11 cellular contexts compared by ENCODE assay signal in genomic region chr19:46954502-46955004, GRCh38.
DNase-seq lines count a peak whose midpoint lies in the region; ATAC-seq, FAIRE-seq and TF ChIP-seq lines count a peak whose summit lies in the region.
"Had no signal": no experiment of that assay in that cellular context is flagged by ENCODE, and none has a peak within 500 bp of the region (broad histone marks: within the 10 kb centered on the region; RNA-seq: fewer than 3 reads in every experiment).

No MANE protein-coding gene starts in this region.

- intact Hi-C loops in dorsolateral prefrontal cortex (cut with DNase I) = no loop called here

- H3K4me1 ChIP-seq in small intestine (ENCODE audit: control insufficient read depth in 2 of 2, insufficient read depth in 1 of 2, low read depth in 1 of 2, low read length in 1 of 2) = peaks cover 25 to 30% of the 10 kb centered on the region in 2 donors

- WGBS in small intestine, 3 donors = 21 to 40% (median 29%) methylated on average over 7 of the region's 7 CpGs

- no peak for TF ChIP-seq CTCF in dorsolateral prefrontal cortex (IDR thresholded peaks at IDR 0.05 in 54 of 56, conservative IDR thresholded peaks at IDR 0.05 in 2 of 56; ENCODE audit: low read depth in 1 of 56, partially characterized antibody in 56 of 56)

- ATAC-seq in GM19463 (IDR thresholded peaks at IDR 0.05; ENCODE audit: unreplicated experiment) (peak; percentile 46), HG02938 (IDR thresholded peaks at IDR 0.05; ENCODE audit: unreplicated experiment) (no peak)
- ATAC-seq: left colon had no signal

- peak overlapping the region in 8 of 59 donors; percentile 2 to 28 (median 10) for H3K4me3 ChIP-seq in dorsolateral prefrontal cortex
- no peak overlapping the region for H3K4me3 ChIP-seq in small intestine (ENCODE audit: low read depth in 1 of 2, low read length in 2 of 2)

- H3K9me3 ChIP-seq in small intestine (ENCODE audit: control insufficient read depth, low read depth) = no peaks in the 10 kb centered on the region

- no peaks in the 10 kb centered on the region for H3K36me3 ChIP-seq in small intestine (ENCODE audit: control insufficient read depth in 2 of 2, insufficient read depth in 2 of 2, low read length in 2 of 2)

- no peak for FAIRE-seq in small intestine (lab: Jason Lieb, UNC)

- H3K27me3 ChIP-seq in dorsolateral prefrontal cortex (no peaks in the 10 kb centered on the region), small intestine (ENCODE audit: control insufficient read depth in 2 of 2, insufficient read depth in 2 of 2, low read length in 2 of 2) (no peaks in the 10 kb centered on the region)

- DNase-seq in NCI-H2029 (lab: John Stamatoyannopoulos, UW) = peak; percentile 52
- DNase-seq in dorsolateral prefrontal cortex = no peak
- peak; percentile 49 for DNase-seq in small intestine
- DNase-seq in ACHN = no peak
- no peak for DNase-seq in AG08395 (ENCODE audit: low spot score)
- no peak for DNase-seq in NCI-H226
- DNase-seq: effector CD4-positive, alpha-beta T cell; left colon; NCI-H2107 had no signal

- H3K27ac ChIP-seq in dorsolateral prefrontal cortex (peak overlapping the region in 55 of 59 donors; percentile 5 to 80 (median 61)), small intestine (ENCODE audit: low read depth in 1 of 2, low read length in 1 of 2) (peak overlapping the region; percentile 69 to 88)

- in situ Hi-C loops in ACHN (cut with HindIII; ENCODE audit: low pct_ligation_motif_present, low pct_unique_long_range_greater_than_20kb, low sequenced_read_pairs) = no loop called here

Comparison
In these comparisons a context has a peak if more than half of its experiments do, and no peak if none do; other contexts are left out.
1. DNase-seq: peak in NCI-H2029 (single experiment) and small intestine (single experiment); none in dorsolateral prefrontal cortex (0 of 10), ACHN (single experiment), AG08395 (single experiment) and NCI-H226 (single experiment).